1 cellular context compared by ENCODE assay signal in genomic region chr17:44808156-44808555, GRCh38.
TF ChIP-seq lines count a peak whose summit lies in the region.

No MANE protein-coding gene starts in this region.

TF ChIP-seq in HEK293, 187 proteins besides CTCF, POLR2A, EP300 and RAD21:
- TF ChIP-seq ZNF157 (tag by site-specific recombination; IDR thresholded peaks at IDR 0.05) (no peak), ZNF121 (tag by site-specific recombination; IDR thresholded peaks at IDR 0.05) (peak; percentile 92)
